28 cellular contexts compared by ENCODE assay signal in the genomic region with DNA sequence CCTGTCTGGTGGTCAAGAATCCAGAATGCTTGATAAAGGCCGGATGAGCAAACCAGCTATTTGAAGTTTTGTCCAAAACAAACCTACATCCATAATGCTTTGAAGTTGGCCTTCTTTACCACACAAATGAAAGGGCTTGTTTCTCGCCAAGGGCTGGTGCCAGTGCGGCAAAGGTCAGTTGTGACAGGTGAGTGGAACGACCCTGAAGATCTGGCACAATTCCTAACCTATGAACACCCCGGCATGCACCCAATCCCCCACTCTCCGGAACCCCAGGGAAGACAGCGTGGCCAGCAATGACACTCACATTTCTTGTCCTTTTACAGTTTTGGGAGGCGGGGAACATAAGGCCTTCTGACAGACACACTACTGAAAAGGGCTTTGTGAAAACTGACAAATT.
"Had no signal": no experiment of that assay in that cellular context is flagged by ENCODE, and none has a peak within 500 bp of the region (broad histone marks: within the 10 kb centered on the region; RNA-seq: fewer than 3 reads in every experiment).

No MANE protein-coding gene starts in this region.

- FAIRE-seq: TTC549 had no signal

- H3K27ac ChIP-seq: foreskin keratinocyte, heart left ventricle, lower lobe of right lung, right lobe of liver, upper lobe of left lung had no signal

- H3K4me3 Mint-ChIP-seq: activated CD4-positive, alpha-beta memory T cell treated with anti-CD3 and anti-CD28 coated beads for 36 hours; activated naive CD8-positive, alpha-beta T cell; activated T-cell treated with anti-CD3 and anti-CD28 coated beads, Interleukin-2, amount 50 U/mL, for 72 hours; brain; endodermal cell; natural killer cell treated with Interleukin-12 subunit alpha and Interleukin-12 subunit beta and Interleukin-15 and Interleukin-18, amount 100 ng/mL, for 72 hours; stimulated activated memory B cell treated with anti-CD40 and anti-IgM and Interleukin-4, amounts not matched to agents 10 μg/mL and 1 μg/mL and 100 μg/mL, for 72 hours; stimulated activated naive CD8-positive, alpha-beta T cell treated with anti-CD3 and anti-CD28 coated beads, Interleukin-15, amount 100 ng/mL, for 72 hours; T-helper 1 cell treated with Interleukin-12 subunit alpha and Interleukin-12 subunit beta and Interleukin-4 antibody, amounts not matched to agents 30 μg/mL and 1 μg/mL, for 36 hours had no signal

- DNase-seq: activated CD4-positive, alpha-beta memory T cell treated with anti-CD3 and anti-CD28 coated beads for 36 hours; activated CD4-positive, alpha-beta T cell treated with anti-CD3 and anti-CD28 coated beads for 4 hours; activated naive CD4-positive, alpha-beta T cell treated with Interleukin-2 at 50 U/mL for 16 hours; activated T-cell treated with anti-CD3 and anti-CD28 coated beads, Interleukin-2, amount 50 U/mL, for 72 hours; anterior cingulate cortex; endodermal cell; foreskin keratinocyte; heart left ventricle; kidney glomerular epithelial cell; lower lobe of right lung; mesendoderm; mucosa of descending colon; stimulated activated CD4-positive, alpha-beta T cell treated with anti-CD3 and anti-CD28 coated beads, Interleukin-12 subunit alpha, Interleukin-12 subunit beta, amount 100 ng/mL, for 4 hours; stimulated activated CD4-positive, alpha-beta T cell treated with anti-CD3 and anti-CD28 coated beads, Interleukin-4, amount 100 ng/mL, for 4 hours; stimulated activated CD8-positive, alpha-beta memory T cell treated with anti-CD3 and anti-CD28 coated beads, Interleukin-4, amount 100 ng/mL, for 48 hours; stimulated activated naive CD8-positive, alpha-beta T cell treated with anti-CD3 and anti-CD28 coated beads, Interleukin-15, amount 100 ng/mL, for 72 hours; substantia nigra; T-helper 9 cell; upper lobe of left lung had no signal

- ATAC-seq: activated T-cell treated with anti-CD3 and anti-CD28 coated beads, Interleukin-2, amount 50 U/mL, for 72 hours; esophagus mucosa; foreskin keratinocyte; heart left ventricle; left lobe of liver; lower lobe of right lung; natural killer cell treated with Interleukin-12 subunit alpha and Interleukin-12 subunit beta and Interleukin-15 and Interleukin-18, amount 100 ng/mL, for 72 hours; right lobe of liver; stimulated activated memory B cell treated with anti-CD40 and anti-IgM and Interleukin-4, amounts not matched to agents 10 μg/mL and 1 μg/mL and 100 μg/mL, for 72 hours; stimulated activated naive CD8-positive, alpha-beta T cell treated with anti-CD3 and anti-CD28 coated beads, Interleukin-15, amount 100 ng/mL, for 72 hours had no signal

- H3K36me3 ChIP-seq: heart left ventricle, lower lobe of right lung, right lobe of liver, upper lobe of left lung had no signal

- H3K4me3 ChIP-seq: heart left ventricle, lower lobe of right lung, mucosa of descending colon, right lobe of liver, upper lobe of left lung had no signal

- H3K4me1 ChIP-seq: foreskin keratinocyte, right lobe of liver had no signal

- H3K9me3 ChIP-seq: heart left ventricle, lower lobe of right lung, right lobe of liver, upper lobe of left lung had no signal

- H3K27me3 Mint-ChIP-seq: activated CD4-positive, alpha-beta memory T cell treated with anti-CD3 and anti-CD28 coated beads for 36 hours; activated naive CD8-positive, alpha-beta T cell; natural killer cell treated with Interleukin-12 subunit alpha and Interleukin-12 subunit beta and Interleukin-15 and Interleukin-18, amount 100 ng/mL, for 72 hours; stimulated activated memory B cell treated with anti-CD40 and anti-IgM and Interleukin-4, amounts not matched to agents 10 μg/mL and 1 μg/mL and 100 μg/mL, for 72 hours; stimulated activated naive CD8-positive, alpha-beta T cell treated with anti-CD3 and anti-CD28 coated beads, Interleukin-15, amount 100 ng/mL, for 72 hours had no signal

- H3K36me3 Mint-ChIP-seq: activated CD4-positive, alpha-beta memory T cell treated with anti-CD3 and anti-CD28 coated beads for 36 hours; activated naive CD8-positive, alpha-beta T cell; brain; natural killer cell treated with Interleukin-12 subunit alpha and Interleukin-12 subunit beta and Interleukin-15 and Interleukin-18, amount 100 ng/mL, for 72 hours; stimulated activated memory B cell treated with anti-CD40 and anti-IgM and Interleukin-4, amounts not matched to agents 10 μg/mL and 1 μg/mL and 100 μg/mL, for 72 hours had no signal

- H3K27ac Mint-ChIP-seq: activated CD4-positive, alpha-beta memory T cell treated with anti-CD3 and anti-CD28 coated beads for 36 hours; activated naive CD8-positive, alpha-beta T cell; activated T-cell treated with anti-CD3 and anti-CD28 coated beads, Interleukin-2, amount 50 U/mL, for 72 hours; brain; endodermal cell; stimulated activated memory B cell treated with anti-CD40 and anti-IgM and Interleukin-4, amounts not matched to agents 10 μg/mL and 1 μg/mL and 100 μg/mL, for 72 hours; stimulated activated naive CD8-positive, alpha-beta T cell treated with anti-CD3 and anti-CD28 coated beads, Interleukin-15, amount 100 ng/mL, for 72 hours; T-helper 1 cell treated with Interleukin-12 subunit alpha and Interleukin-12 subunit beta and Interleukin-4 antibody, amounts not matched to agents 30 μg/mL and 1 μg/mL, for 36 hours had no signal

- H3K27me3 ChIP-seq: foreskin keratinocyte, heart left ventricle, right lobe of liver, upper lobe of left lung had no signal

- H3K9me3 Mint-ChIP-seq: activated CD4-positive, alpha-beta memory T cell treated with anti-CD3 and anti-CD28 coated beads for 36 hours; activated T-cell treated with anti-CD3 and anti-CD28 coated beads, Interleukin-2, amount 50 U/mL, for 72 hours; brain; endodermal cell; natural killer cell treated with Interleukin-12 subunit alpha and Interleukin-12 subunit beta and Interleukin-15 and Interleukin-18, amount 100 ng/mL, for 72 hours; stimulated activated memory B cell treated with anti-CD40 and anti-IgM and Interleukin-4, amounts not matched to agents 10 μg/mL and 1 μg/mL and 100 μg/mL, for 72 hours; stimulated activated naive CD8-positive, alpha-beta T cell treated with anti-CD3 and anti-CD28 coated beads, Interleukin-15, amount 100 ng/mL, for 72 hours; T-helper 1 cell treated with Interleukin-12 subunit alpha and Interleukin-12 subunit beta and Interleukin-4 antibody, amounts not matched to agents 30 μg/mL and 1 μg/mL, for 36 hours had no signal
